1 cellular context compared by ENCODE assay signal in genomic region chr19:2327773-2328400, GRCh38.
TF ChIP-seq lines count a peak whose summit lies in the region.

No MANE protein-coding gene starts in this region.

TF ChIP-seq in HepG2, 621 proteins besides CTCF, POLR2A, EP300 and RAD21:
- TF ChIP-seq ZNF562 (CRISPR knock-in tag; IDR thresholded peaks at IDR 0.05; ENCODE audit: borderline replicate concordance) = no peak
- peak; percentile 44 for TF ChIP-seq NFYB (CRISPR knock-in tag; IDR thresholded peaks at IDR 0.05)
- TF ChIP-seq, protein P1, sequence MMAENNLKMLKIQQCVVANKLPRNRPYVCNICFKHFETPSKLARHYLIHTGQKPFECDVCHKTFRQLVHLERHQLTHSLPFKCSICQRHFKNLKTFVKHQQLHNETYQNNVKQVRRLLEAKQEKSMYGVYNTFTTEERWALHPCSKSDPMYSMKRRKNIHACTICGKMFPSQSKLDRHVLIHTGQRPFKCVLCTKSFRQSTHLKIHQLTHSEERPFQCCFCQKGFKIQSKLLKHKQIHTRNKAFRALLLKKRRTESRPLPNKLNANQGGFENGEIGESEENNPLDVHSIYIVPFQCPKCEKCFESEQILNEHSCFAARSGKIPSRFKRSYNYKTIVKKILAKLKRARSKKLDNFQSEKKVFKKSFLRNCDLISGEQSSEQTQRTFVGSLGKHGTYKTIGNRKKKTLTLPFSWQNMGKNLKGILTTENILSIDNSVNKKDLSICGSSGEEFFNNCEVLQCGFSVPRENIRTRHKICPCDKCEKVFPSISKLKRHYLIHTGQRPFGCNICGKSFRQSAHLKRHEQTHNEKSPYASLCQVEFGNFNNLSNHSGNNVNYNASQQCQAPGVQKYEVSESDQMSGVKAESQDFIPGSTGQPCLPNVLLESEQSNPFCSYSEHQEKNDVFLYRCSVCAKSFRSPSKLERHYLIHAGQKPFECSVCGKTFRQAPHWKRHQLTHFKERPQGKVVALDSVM (CRISPR knock-in tag; IDR thresholded peaks at IDR 0.05) = 0 out of 2 replicates have a peak, but pooled peaks have one; percentile 3
- peak; percentile 16; the same call in 1 of the 2 replicates for TF ChIP-seq CREB1 (IDR thresholded peaks at IDR 0.05)
- no peak for TF ChIP-seq CREB1 (CRISPR knock-in tag; IDR thresholded peaks at IDR 0.05)
- no peak for TF ChIP-seq ATAD3A (CRISPR knock-in tag; IDR thresholded peaks at IDR 0.05)
- no peak for TF ChIP-seq MXD1 (CRISPR knock-in tag; IDR thresholded peaks at IDR 0.05)
- no peak for TF ChIP-seq ATF2 (CRISPR knock-in tag; IDR thresholded peaks at IDR 0.05)
- TF ChIP-seq MAFF (IDR thresholded peaks at IDR 0.05; ENCODE audit: low read depth, low read length) = no peak
- no peak for TF ChIP-seq ARID2 (CRISPR knock-in tag; IDR thresholded peaks at IDR 0.05; ENCODE audit: borderline replicate concordance)
